22 cellular contexts compared by ENCODE assay signal in genomic region chr3:10757821-10758130, GRCh38. TPM values are rescaled to one million over a fixed set of nuclear protein-coding genes. Genes with fewer than 3 reads are reported as not detected.
DNase-seq lines count a peak whose midpoint lies in the region; ATAC-seq, FAIRE-seq and TF ChIP-seq lines count a peak whose summit lies in the region.
"Had no signal": no experiment of that assay in that cellular context is flagged by ENCODE, and none has a peak within 500 bp of the region (broad histone marks: within the 10 kb centered on the region; RNA-seq: fewer than 3 reads in every experiment).

No MANE protein-coding gene starts in this region.

- no peak for FAIRE-seq in urothelium cell line (lab: Jason Lieb, UNC)

- H3K4me1 ChIP-seq in CD8-positive, alpha-beta T cell (ENCODE audit: insufficient read depth, low read length): no peaks in the 10 kb centered on the region
- H3K4me1 ChIP-seq: left ventricle myocardium inferior, sigmoid colon, tibial artery had no signal

- no peak overlapping the region for H3K27ac Mint-ChIP-seq in activated CD4-positive, alpha-beta T cell treated with anti-CD3 and anti-CD28 coated beads for 36 hours
- no peak overlapping the region for H3K27ac Mint-ChIP-seq in CD8-positive, alpha-beta T cell
- H3K27ac Mint-ChIP-seq: CD4-positive, CD25-positive, alpha-beta regulatory T cell; dendritic cell treated with granulocyte-macrophage colony-stimulating factor and Interleukin-4, amounts not matched to agents 40 ng/mL and 50 ng/mL, for 4 days; endodermal cell had no signal

- H3K36me3 ChIP-seq in CD8-positive, alpha-beta T cell (ENCODE audit: insufficient read depth, low read length): no peaks in the 10 kb centered on the region
- H3K36me3 ChIP-seq: left ventricle myocardium inferior, sigmoid colon, tibial artery, WERI-Rb-1 had no signal

- intact Hi-C loops in activated CD4-positive, alpha-beta T cell treated with anti-CD3 and anti-CD28 coated beads for 36 hours (cut with DNase I, micrococcal nuclease): loop anchor here (1.0 to 5.0 kb wide), 9 partner anchors 26 to 1965 kb away; no protein-coding TSS in a partner anchor
- intact Hi-C loops in CD8-positive, alpha-beta T cell (cut with DNase I, micrococcal nuclease): loop anchor here in 1 of 2 experiments (2.0 to 10.0 kb wide), 2 partner anchors 577 to 1047 kb away; no protein-coding TSS in a partner anchor

- H3K9me3 ChIP-seq in CD8-positive, alpha-beta T cell (ENCODE audit: low read length): no peaks in the 10 kb centered on the region
- H3K9me3 ChIP-seq: left ventricle myocardium inferior, sigmoid colon, tibial artery had no signal

- H3K4me3 ChIP-seq in epithelial cell of esophagus (ENCODE audit: low read length): no peak overlapping the region
- no peak overlapping the region for H3K4me3 ChIP-seq in CD8-positive, alpha-beta T cell (ENCODE audit: low read depth, low read length)
- H3K4me3 ChIP-seq: left ventricle myocardium inferior, sigmoid colon, tibial artery had no signal

- peaks cover 5% of the 10 kb centered on the region for H3K4me1 Mint-ChIP-seq in activated CD4-positive, alpha-beta T cell treated with anti-CD3 and anti-CD28 coated beads for 36 hours
- no peaks in the 10 kb centered on the region for H3K4me1 Mint-ChIP-seq in CD8-positive, alpha-beta T cell (ENCODE audit: low read depth)
- H3K4me1 Mint-ChIP-seq: central memory CD8-positive, alpha-beta T cell; endodermal cell had no signal

- peaks cover 36% of the 10 kb centered on the region for H3K27me3 Mint-ChIP-seq in activated CD4-positive, alpha-beta T cell treated with anti-CD3 and anti-CD28 coated beads for 36 hours
- H3K27me3 Mint-ChIP-seq in CD8-positive, alpha-beta T cell (ENCODE audit: low read depth): peaks cover 35% of the 10 kb centered on the region

- H3K27me3 ChIP-seq in CD8-positive, alpha-beta T cell (ENCODE audit: insufficient read depth, low read length): peaks cover 4% of the 10 kb centered on the region

- CTCF ChIA-PET in activated CD4-positive, alpha-beta T cell treated with anti-CD3 and anti-CD28 coated beads for 36 hours (lab: Charles Lee): interaction anchor here (0.7 to 6.4 kb wide), 15 partner anchors 10 to 578 kb away, joined by 3 to 38 read pairs (median 3); no protein-coding TSS in a partner anchor
- CTCF ChIA-PET in CD8-positive, alpha-beta T cell (lab: Charles Lee): interaction anchor here (0.7 to 2.1 kb wide), 6 partner anchors 9 to 27 kb away, joined by 3 to 9 read pairs (median 6); no protein-coding TSS in a partner anchor

- no peak overlapping the region for H3K27ac ChIP-seq in CD8-positive, alpha-beta T cell (ENCODE audit: low read depth, low read length)
- H3K27ac ChIP-seq: KMS-11, left ventricle myocardium inferior, sigmoid colon, tibial artery, WERI-Rb-1 had no signal

- in situ Hi-C loops in KBM-7 (cut with MboI; ENCODE audit: low pct_unique_long_range_greater_than_20kb, low sequenced_read_pairs): loop anchor here (25.0 kb wide), 1 partner anchor 305 kb away; no protein-coding TSS in a partner anchor

- no peaks in the 10 kb centered on the region for H3K9me3 Mint-ChIP-seq in activated CD4-positive, alpha-beta T cell treated with anti-CD3 and anti-CD28 coated beads for 36 hours (ENCODE audit: low read depth)
- H3K9me3 Mint-ChIP-seq in CD8-positive, alpha-beta T cell: no peaks in the 10 kb centered on the region
- H3K9me3 Mint-ChIP-seq: central memory CD8-positive, alpha-beta T cell; dendritic cell treated with granulocyte-macrophage colony-stimulating factor and Interleukin-4, amounts not matched to agents 40 ng/mL and 50 ng/mL, for 4 days; endodermal cell had no signal

- POLR2A ChIA-PET in activated CD4-positive, alpha-beta T cell treated with anti-CD3 and anti-CD28 coated beads for 36 hours (lab: Charles Lee): no interaction called here
- POLR2A ChIA-PET in CD8-positive, alpha-beta T cell (lab: Charles Lee): no interaction called here

- no peaks in the 10 kb centered on the region for H3K36me3 Mint-ChIP-seq in activated CD4-positive, alpha-beta T cell treated with anti-CD3 and anti-CD28 coated beads for 36 hours (ENCODE audit: low read depth)
- H3K36me3 Mint-ChIP-seq in CD8-positive, alpha-beta T cell: no peaks in the 10 kb centered on the region
- H3K36me3 Mint-ChIP-seq: CD4-positive, CD25-positive, alpha-beta regulatory T cell had no signal

- DNase-seq in activated CD4-positive, alpha-beta T cell treated with anti-CD3 and anti-CD28 coated beads for 36 hours: peak; percentile 69
- no peak for DNase-seq in activated CD4-positive, alpha-beta T cell treated with anti-CD3 and anti-CD28 coated beads for 4 hours
- peak; percentile 65 for DNase-seq in stimulated activated CD4-positive, alpha-beta T cell treated with anti-CD3 and anti-CD28 coated beads, Interleukin-1b, Interleukin-23, amount 100 ng/mL, for 48 hours
- no peak for DNase-seq in stimulated activated CD4-positive, alpha-beta T cell treated with anti-CD3 and anti-CD28 coated beads, Interleukin-4, amount 100 ng/mL, for 4 hours
- DNase-seq in epithelial cell of esophagus (ENCODE audit: low read depth) (peak; percentile 86), urothelium cell line (ENCODE audit: low spot score) (peak; percentile 42), KBM-7 (no peak)
- no peak for DNase-seq in CD8-positive, alpha-beta T cell
- DNase-seq: CD4-positive, CD25-positive, alpha-beta regulatory T cell; endodermal cell; left ventricle myocardium inferior; NCI-H1417; NCI-H2029 treated with DMSO at 0.1 percent for 48 hours; NCI-H2227 treated with DMSO at 0.1 percent for 48 hours; Right ventricle myocardium superior; sigmoid colon; tibial artery; WERI-Rb-1 had no signal

- TF ChIP-seq CTCF in epithelial cell of esophagus (IDR thresholded peaks at IDR 0.05; ENCODE audit: insufficient read depth, low read depth, low read length, missing control alignments): no peak
- no peak for TF ChIP-seq CTCF in CD8-positive, alpha-beta T cell (IDR thresholded peaks at IDR 0.05)

- peak; percentile 72 for ATAC-seq in activated CD4-positive, alpha-beta T cell treated with anti-CD3 and anti-CD28 coated beads for 36 hours
- no peak for ATAC-seq in CD8-positive, alpha-beta T cell

- no peak overlapping the region for H3K4me3 Mint-ChIP-seq in activated CD4-positive, alpha-beta T cell treated with anti-CD3 and anti-CD28 coated beads for 36 hours
- no peak overlapping the region for H3K4me3 Mint-ChIP-seq in CD8-positive, alpha-beta T cell
- H3K4me3 Mint-ChIP-seq: CD4-positive, CD25-positive, alpha-beta regulatory T cell; central memory CD8-positive, alpha-beta T cell; dendritic cell treated with granulocyte-macrophage colony-stimulating factor and Interleukin-4, amounts not matched to agents 40 ng/mL and 50 ng/mL, for 4 days; endodermal cell had no signal

RNA-seq across cellular contexts. Expression of gene SLC6A11, which starts 58.3 kb away (rescaled TPM):
- not detected for total RNA-seq in activated CD4-positive, alpha-beta T cell treated with anti-CD3 and anti-CD28 coated beads for 36 hours
- total RNA-seq in CD8-positive, alpha-beta T cell: not detected
- total RNA-seq: A172; CD4-positive, CD25-positive, alpha-beta regulatory T cell; left ventricle myocardium inferior; Right ventricle myocardium superior had no signal

Comparison
In these comparisons a context has a peak if more than half of its experiments do, and no peak if none do; other contexts are left out.
1. DNase-seq: peak in activated CD4-positive, alpha-beta T cell treated with anti-CD3 and anti-CD28 coated beads for 36 hours (single experiment), stimulated activated CD4-positive, alpha-beta T cell treated with anti-CD3 and anti-CD28 coated beads, Interleukin-1b, Interleukin-23, amount 100 ng/mL, for 48 hours (single experiment), epithelial cell of esophagus (single experiment) and urothelium cell line (single experiment); none in activated CD4-positive, alpha-beta T cell treated with anti-CD3 and anti-CD28 coated beads for 4 hours (0 of 2), stimulated activated CD4-positive, alpha-beta T cell treated with anti-CD3 and anti-CD28 coated beads, Interleukin-4, amount 100 ng/mL, for 4 hours (0 of 2), KBM-7 (single experiment) and CD8-positive, alpha-beta T cell (0 of 7).